In genomic region chr2:47568164-47568861, GRCh38 we compare ENCODE assay signal across 17 cellular contexts. TPM values are rescaled to one million over a fixed set of nuclear protein-coding genes. Genes with fewer than 3 reads are reported as not detected.
DNase-seq lines count a peak whose midpoint lies in the region; ATAC-seq, FAIRE-seq and TF ChIP-seq lines count a peak whose summit lies in the region.
"Had no signal": no experiment of that assay in that cellular context is flagged by ENCODE, and none has a peak within 500 bp of the region (broad histone marks: within the 10 kb centered on the region; RNA-seq: fewer than 3 reads in every experiment).

No MANE protein-coding gene starts in this region.

- H2AFZ ChIP-seq in smooth muscle cell (ENCODE audit: low read depth) = no peak overlapping the region
- H2AFZ ChIP-seq: PC-9 had no signal

- peaks cover 2% of the 10 kb centered on the region for H3K36me3 Mint-ChIP-seq in T-helper 1 cell treated with Interleukin-12 subunit alpha and Interleukin-12 subunit beta and Interleukin-4 antibody, amounts not matched to agents 30 μg/mL and 1 μg/mL, for 36 hours (ENCODE audit: low read depth)
- no peaks in the 10 kb centered on the region for H3K36me3 Mint-ChIP-seq in HFFc6 (ENCODE audit: low read depth)
- H3K36me3 Mint-ChIP-seq: activated CD4-positive, alpha-beta memory T cell treated with anti-CD3 and anti-CD28 coated beads for 36 hours had no signal

- H3K79me2 ChIP-seq in smooth muscle cell (ENCODE audit: low read depth) = peaks cover 9% of the 10 kb centered on the region

- H3K4me1 Mint-ChIP-seq in T-helper 1 cell treated with Interleukin-12 subunit alpha and Interleukin-12 subunit beta and Interleukin-4 antibody, amounts not matched to agents 30 μg/mL and 1 μg/mL, for 36 hours (ENCODE audit: low read depth) = peaks cover 9% of the 10 kb centered on the region
- no peaks in the 10 kb centered on the region for H3K4me1 Mint-ChIP-seq in HFFc6 (ENCODE audit: low read depth)

- 94% methylated on average over 1 of the region's 1 CpG for WGBS in smooth muscle cell (ENCODE audit: low lambda C conversion rate)

- no peak overlapping the region for H3K9ac ChIP-seq in smooth muscle cell (ENCODE audit: low read depth)

- DNase-seq in T-helper 1 cell = no peak
- peak; percentile 20 for DNase-seq in NCI-H345 treated with DMSO at 0.1 percent for 48 hours (lab: John Stamatoyannopoulos, UW; ENCODE audit: unreplicated experiment)
- DNase-seq in dorsolateral prefrontal cortex = peak in 4 of 10 donors; percentile 27 to 58 (median 48)
- DNase-seq in smooth muscle cell (lab: John Stamatoyannopoulos, UW; ENCODE audit: unreplicated experiment) = no peak
- DNase-seq in RCC 7860 (ENCODE audit: low spot score) = no peak
- DNase-seq in HFFc6 = no peak
- DNase-seq: ACHN; activated CD4-positive, alpha-beta memory T cell treated with anti-CD3 and anti-CD28 coated beads for 36 hours; activated naive CD4-positive, alpha-beta T cell; NCI-H1092 treated with DMSO at 0.1 percent for 48 hours; PC-9; stimulated activated CD4-positive, alpha-beta T cell treated with anti-CD3 and anti-CD28 coated beads, Interleukin-15, amount 100 ng/mL, for 24 hours had no signal

- H3K27ac ChIP-seq in dorsolateral prefrontal cortex = peak overlapping the region in 24 of 59 donors; percentile 4 to 85 (median 40)
- H3K27ac ChIP-seq in smooth muscle cell (ENCODE audit: low read depth) = no peak overlapping the region
- H3K27ac ChIP-seq: PC-9 had no signal

- H3K27me3 ChIP-seq in dorsolateral prefrontal cortex = peaks cover 0 to 47% (median 11%) of the 10 kb centered on the region in 45 donors
- peaks cover 36% of the 10 kb centered on the region for H3K27me3 ChIP-seq in smooth muscle cell (ENCODE audit: low read depth)

- H3F3A ChIP-seq in smooth muscle cell (ENCODE audit: low read depth) = no peaks in the 10 kb centered on the region

- no peak for ATAC-seq in GM19463 (IDR thresholded peaks at IDR 0.05; ENCODE audit: unreplicated experiment)
- ATAC-seq: HCT116 had no signal

- H4K20me1 ChIP-seq in smooth muscle cell (ENCODE audit: low read depth) = peaks cover 12% of the 10 kb centered on the region

- no peaks in the 10 kb centered on the region for H3K9me3 ChIP-seq in smooth muscle cell (replicated peaks; ENCODE audit: low read depth)

- peaks cover 11% of the 10 kb centered on the region for H3K4me1 ChIP-seq in smooth muscle cell (ENCODE audit: low read depth)

- no peaks in the 10 kb centered on the region for H3K36me3 ChIP-seq in smooth muscle cell (ENCODE audit: low read depth)

- no peak overlapping the region for H3K27ac Mint-ChIP-seq in T-helper 1 cell treated with Interleukin-12 subunit alpha and Interleukin-12 subunit beta and Interleukin-4 antibody, amounts not matched to agents 30 μg/mL and 1 μg/mL, for 36 hours
- H3K27ac Mint-ChIP-seq in HFFc6 = no peak overlapping the region
- H3K27ac Mint-ChIP-seq: activated CD4-positive, alpha-beta memory T cell treated with anti-CD3 and anti-CD28 coated beads for 36 hours had no signal

- intact Hi-C loops in dorsolateral prefrontal cortex (cut with DNase I) = loop anchor here in 1 of 2 donors (5.0 kb wide), 1 partner anchor 46 kb away; no protein-coding TSS in a partner anchor

- no peaks in the 10 kb centered on the region for H3K9me3 Mint-ChIP-seq in T-helper 1 cell treated with Interleukin-12 subunit alpha and Interleukin-12 subunit beta and Interleukin-4 antibody, amounts not matched to agents 30 μg/mL and 1 μg/mL, for 36 hours
- H3K9me3 Mint-ChIP-seq in HFFc6 = no peaks in the 10 kb centered on the region
- H3K9me3 Mint-ChIP-seq: activated CD4-positive, alpha-beta memory T cell treated with anti-CD3 and anti-CD28 coated beads for 36 hours had no signal

- peak overlapping the region in 50 of 59 donors; percentile 25 to 77 (median 65) for H3K4me3 ChIP-seq in dorsolateral prefrontal cortex
- H3K4me3 ChIP-seq in smooth muscle cell = no peak overlapping the region
- H3K4me3 ChIP-seq: PC-9 had no signal

- H3K4me2 ChIP-seq in smooth muscle cell = peak overlapping the region; percentile 98
- H3K4me2 ChIP-seq: PC-9 had no signal

- H3K4me3 Mint-ChIP-seq in T-helper 1 cell treated with Interleukin-12 subunit alpha and Interleukin-12 subunit beta and Interleukin-4 antibody, amounts not matched to agents 30 μg/mL and 1 μg/mL, for 36 hours = peak overlapping the region; percentile 54
- no peak overlapping the region for H3K4me3 Mint-ChIP-seq in HFFc6
- H3K4me3 Mint-ChIP-seq: activated CD4-positive, alpha-beta memory T cell treated with anti-CD3 and anti-CD28 coated beads for 36 hours had no signal

- TF ChIP-seq CTCF in dorsolateral prefrontal cortex (IDR thresholded peaks at IDR 0.05 in 54 of 56, conservative IDR thresholded peaks at IDR 0.05 in 2 of 56; ENCODE audit: low read depth in 1 of 56, partially characterized antibody in 56 of 56) (no peak), smooth muscle cell (IDR thresholded peaks at IDR 0.05; ENCODE audit: borderline replicate concordance, insufficient read depth, poor library complexity, severe bottlenecking) (no peak), HFFc6 (IDR thresholded peaks at IDR 0.05) (no peak)

- peaks cover 63% of the 10 kb centered on the region for H3K27me3 Mint-ChIP-seq in T-helper 1 cell treated with Interleukin-12 subunit alpha and Interleukin-12 subunit beta and Interleukin-4 antibody, amounts not matched to agents 30 μg/mL and 1 μg/mL, for 36 hours (ENCODE audit: low read depth)
- peaks cover 59% of the 10 kb centered on the region for H3K27me3 Mint-ChIP-seq in HFFc6 (ENCODE audit: insufficient read depth)

- FAIRE-seq in RCC 7860 (lab: Jason Lieb, UNC) = no peak

RNA-seq across cellular contexts. Expression of gene KCNK12, which starts 2.5 kb away (rescaled TPM):
- 10 to 100 TPM in 119 of 120 experiments, 1 to 10 TPM in 1; 5.3 to 38.0 (median 20.1) TPM for total RNA-seq in dorsolateral prefrontal cortex
- total RNA-seq in smooth muscle cell = 1.3 and 3.5 TPM in 2 replicates
- 3.5 and 4.5 TPM in 2 replicates for polyA plus RNA-seq in smooth muscle cell
- under 1 TPM in 1 of 6 experiments, not detected in 5; 0.02 TPM for total RNA-seq in HFFc6 (2021; fragmentation: NEBNext Ultra II Directional; extraction: Animal tissue kit (Norgen Biotek cat#: 25700))
- total RNA-seq: lung microvascular endothelial cell, PC-9, posterior vena cava had no signal
